1 cellular context compared by ENCODE assay signal in genomic region chr13:36101907-36102306, GRCh38. TPM values are rescaled to one million over a fixed set of nuclear protein-coding genes. Genes with fewer than 3 reads are reported as not detected.
"Had no signal": no experiment of that assay in that cellular context is flagged by ENCODE, and none has a peak within 500 bp of the region (broad histone marks: within the 10 kb centered on the region; RNA-seq: fewer than 3 reads in every experiment).

No MANE protein-coding gene starts in this region.

RNA-seq across cellular contexts. Expression of gene DCLK1, which starts 29.3 kb away (rescaled TPM):
- polyA plus RNA-seq: IgD-negative memory B cell had no signal
